Comparison of ENCODE assay signal across 20 cellular contexts in the genomic region with DNA sequence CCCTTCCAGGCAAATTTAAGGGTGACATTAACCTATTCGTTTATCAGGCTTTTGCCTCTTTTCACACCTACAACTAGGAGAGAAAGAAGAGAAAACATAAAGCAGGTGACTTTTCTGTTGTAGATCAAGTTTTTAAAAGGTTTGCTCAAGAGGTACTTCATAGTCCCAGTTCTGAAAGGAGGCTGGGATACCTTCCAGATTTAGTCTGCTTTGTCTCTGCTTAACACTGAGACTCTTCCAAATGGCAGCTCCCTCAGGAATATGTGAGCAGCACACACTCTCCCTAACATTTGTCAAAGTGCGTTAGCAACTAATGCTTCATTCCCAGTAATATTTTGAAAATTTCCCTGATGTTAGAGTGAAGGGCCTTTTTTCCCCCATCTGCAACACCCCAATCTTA.
"Had no signal": no experiment of that assay in that cellular context is flagged by ENCODE, and none has a peak within 500 bp of the region (broad histone marks: within the 10 kb centered on the region; RNA-seq: fewer than 3 reads in every experiment).

No MANE protein-coding gene starts in this region.

- H3K36me3 Mint-ChIP-seq: activated naive CD4-positive, alpha-beta T cell treated with anti-CD3 and anti-CD28 coated beads, Interleukin-2, amount 10 ng/mL, durations not matched to agents 7 days and 5 days; naive thymus-derived CD4-positive, alpha-beta T cell had no signal

- ATAC-seq: activated T-helper 17 cell treated with anti-CD3 and anti-CD28 coated beads, Interleukin-2, amount 50 U/mL, for 72 hours; left lobe of liver; naive thymus-derived CD4-positive, alpha-beta T cell; right lobe of liver; SK-N-SH treated with all-trans-retinoic acid at 6 μM for 48 hours had no signal

- H3K4me3 ChIP-seq: adrenal gland, right lobe of liver, suprapubic skin had no signal

- H3K9me3 ChIP-seq: adrenal gland, neutrophil, right lobe of liver, suprapubic skin had no signal

- H3K4me1 ChIP-seq: adrenal gland, right lobe of liver had no signal

- DNase-seq: activated B cell treated with CpG ODN at 0.5 μM for 24 hours; activated CD4-positive, alpha-beta T cell treated with anti-CD3 and anti-CD28 coated beads, Interleukin-2, amount 10 ng/mL, durations not matched to agents 24 days and 14 days; activated naive CD4-positive, alpha-beta T cell treated with anti-CD3 and anti-CD28 coated beads, Interleukin-2, amount 10 ng/mL, durations not matched to agents 7 days and 5 days; activated T-cell treated with anti-CD3 and anti-CD28 coated beads for 4 hours; adrenal gland; cortex of kidney; effector memory CD4-positive, alpha-beta T cell; head of caudate nucleus; naive thymus-derived CD4-positive, alpha-beta T cell; posterior cingulate gyrus; right lobe of liver; stimulated activated CD4-positive, alpha-beta T cell treated with anti-CD3 and anti-CD28 coated beads, Interleukin-12 subunit alpha, Interleukin-12 subunit beta, amount 100 ng/mL, for 4 hours; stimulated activated naive CD4-positive, alpha-beta T cell had no signal

- H3K36me3 ChIP-seq: adrenal gland, neutrophil, right lobe of liver, suprapubic skin had no signal

- H3K27ac Mint-ChIP-seq: activated B cell treated with CpG ODN at 0.5 μM for 24 hours; activated CD4-positive, alpha-beta T cell treated with anti-CD3 and anti-CD28 coated beads, Interleukin-2, amount 10 ng/mL, durations not matched to agents 24 days and 14 days; activated naive CD4-positive, alpha-beta T cell treated with anti-CD3 and anti-CD28 coated beads, Interleukin-2, amount 10 ng/mL, durations not matched to agents 7 days and 5 days; activated T-helper 17 cell treated with anti-CD3 and anti-CD28 coated beads, Interleukin-2, amount 50 U/mL, for 72 hours; naive thymus-derived CD4-positive, alpha-beta T cell had no signal

- H3K27me3 ChIP-seq: neutrophil, right lobe of liver, suprapubic skin had no signal

- H3K27ac ChIP-seq: epithelial cell of prostate, neutrophil, right lobe of liver, suprapubic skin had no signal

- H3K4me3 Mint-ChIP-seq: activated B cell treated with CpG ODN at 0.5 μM for 24 hours; activated CD4-positive, alpha-beta T cell treated with anti-CD3 and anti-CD28 coated beads, Interleukin-2, amount 10 ng/mL, durations not matched to agents 24 days and 14 days; activated naive CD4-positive, alpha-beta T cell treated with anti-CD3 and anti-CD28 coated beads, Interleukin-2, amount 10 ng/mL, durations not matched to agents 7 days and 5 days; activated T-helper 17 cell treated with anti-CD3 and anti-CD28 coated beads, Interleukin-2, amount 50 U/mL, for 72 hours; central memory CD8-positive, alpha-beta T cell; naive thymus-derived CD4-positive, alpha-beta T cell had no signal

- H3K9me3 Mint-ChIP-seq: activated B cell treated with CpG ODN at 0.5 μM for 24 hours; activated CD4-positive, alpha-beta T cell treated with anti-CD3 and anti-CD28 coated beads, Interleukin-2, amount 10 ng/mL, durations not matched to agents 24 days and 14 days; activated naive CD4-positive, alpha-beta T cell treated with anti-CD3 and anti-CD28 coated beads, Interleukin-2, amount 10 ng/mL, durations not matched to agents 7 days and 5 days; activated T-helper 17 cell treated with anti-CD3 and anti-CD28 coated beads, Interleukin-2, amount 50 U/mL, for 72 hours; central memory CD8-positive, alpha-beta T cell had no signal

- H3K4me1 Mint-ChIP-seq: activated B cell treated with CpG ODN at 0.5 μM for 24 hours; activated CD4-positive, alpha-beta T cell treated with anti-CD3 and anti-CD28 coated beads, Interleukin-2, amount 10 ng/mL, durations not matched to agents 24 days and 14 days; activated naive CD4-positive, alpha-beta T cell treated with anti-CD3 and anti-CD28 coated beads, Interleukin-2, amount 10 ng/mL, durations not matched to agents 7 days and 5 days; activated T-helper 17 cell treated with anti-CD3 and anti-CD28 coated beads, Interleukin-2, amount 50 U/mL, for 72 hours; central memory CD8-positive, alpha-beta T cell; naive thymus-derived CD4-positive, alpha-beta T cell had no signal

- H3K27me3 Mint-ChIP-seq: activated T-helper 17 cell treated with anti-CD3 and anti-CD28 coated beads, Interleukin-2, amount 50 U/mL, for 72 hours; central memory CD8-positive, alpha-beta T cell had no signal
